In genomic region chr4:69517674-69518073, GRCh38 we compare ENCODE assay signal across 28 cellular contexts. TPM values are rescaled to one million over a fixed set of nuclear protein-coding genes. Genes with fewer than 3 reads are reported as not detected.
"Had no signal": no experiment of that assay in that cellular context is flagged by ENCODE, and none has a peak within 500 bp of the region (broad histone marks: within the 10 kb centered on the region; RNA-seq: fewer than 3 reads in every experiment).

No MANE protein-coding gene starts in this region.

- ATAC-seq: activated CD4-positive, CD25-positive, alpha-beta regulatory T cell treated with anti-CD3 and anti-CD28 coated beads, Interleukin-2, amount 50 U/mL, for 24 hours; activated CD8-positive, alpha-beta T cell treated with anti-CD3 and anti-CD28 coated beads for 36 hours; activated T-cell treated with anti-CD3 and anti-CD28 coated beads, Interleukin-2, amount 50 U/mL, for 72 hours had no signal

- H2AFZ ChIP-seq: PC-9 had no signal

- H3K27ac ChIP-seq: brain microvascular endothelial cell, cardiac muscle cell, PC-9, SK-N-MC, WERI-Rb-1 had no signal

- H3K4me2 ChIP-seq: PC-9 had no signal

- H3K36me3 ChIP-seq: brain microvascular endothelial cell, cardiac muscle cell, WERI-Rb-1 had no signal

- DNase-seq: activated CD4-positive, alpha-beta T cell treated with anti-CD3 and anti-CD28 coated beads for 4 hours; activated CD8-positive, alpha-beta memory T cell treated with anti-CD3 and anti-CD28 coated beads, Interleukin-2, amount 50 U/mL, for 4 hours; activated CD8-positive, alpha-beta T cell treated with anti-CD3 and anti-CD28 coated beads for 36 hours; activated gamma-delta T cell treated with Interleukin-2 at 50 U/mL for 16 hours; activated naive CD4-positive, alpha-beta T cell treated with anti-CD3 and anti-CD28 coated beads, Interleukin-2, amount 10 ng/mL, durations not matched to agents 7 days and 5 days; activated naive CD8-positive, alpha-beta T cell treated with anti-CD3 and anti-CD28 coated beads for 36 hours; activated T-cell treated with anti-CD3 and anti-CD28 coated beads, Interleukin-2, amount 50 U/mL, for 72 hours; brain microvascular endothelial cell; Kasumi-1; KBM-7; NCI-H1048; NCI-H146; NCI-H187 treated with DMSO at 0.1 percent for 48 hours; NCI-H2081 treated with DMSO at 0.1 percent for 48 hours; NCI-H2171; NCI-H2227 treated with DMSO at 0.1 percent for 48 hours; NCI-H446 treated with DMSO at 0.1 percent for 48 hours; NCI-H524 treated with DMSO at 0.1 percent for 48 hours; NCI-H748 treated with DMSO at 0.1 percent for 48 hours; PC-9; SHP77 treated with DMSO at 0.1 percent for 48 hours; T-helper 1 cell; WERI-Rb-1 had no signal

- H3K27me3 ChIP-seq: brain microvascular endothelial cell, cardiac muscle cell had no signal

- H3K4me3 ChIP-seq: cardiac muscle cell, PC-9, SK-N-MC had no signal

RNA-seq across cellular contexts. Expression of gene UGT2B4, which starts 22.0 kb away (rescaled TPM):
- total RNA-seq: activated CD8-positive, alpha-beta T cell treated with anti-CD3 and anti-CD28 coated beads for 36 hours; activated naive CD8-positive, alpha-beta T cell treated with anti-CD3 and anti-CD28 coated beads for 36 hours; activated T-cell treated with anti-CD3 and anti-CD28 coated beads, Interleukin-2, amount 50 U/mL, for 72 hours; activated T-helper 2 cell treated with anti-CD3 and anti-CD28 coated beads, Interferon-gamma antibody, Interleukin-2, Interleukin-4, amounts not matched to agents 10 μg/mL and 5 μg/mL and 100 μg/mL, durations not matched to agents 14 hours and 24 hours and 36 hours; cardiac muscle cell; PC-9; T-helper 2 cell treated with Interferon-gamma antibody and Interleukin-4, amounts not matched to agents 100 ng/mL and 5 ng/mL, for 36 hours had no signal
- polyA plus RNA-seq: cardiac muscle cell had no signal
